In genomic region chr18:10578573-10578899, GRCh38 we compare ENCODE assay signal across 8 cellular contexts. TPM values are rescaled to one million over a fixed set of nuclear protein-coding genes. Genes with fewer than 3 reads are reported as not detected.
DNase-seq lines count a peak whose midpoint lies in the region; ATAC-seq and TF ChIP-seq lines count a peak whose summit lies in the region.
"Not testable (repeated sequence)": the region's sequence is repeated elsewhere in the genome, so short reads cannot be mapped to it uniquely, and the experiment has no call there.

No MANE protein-coding gene starts in this region.

- H3K4me3 ChIP-seq in IMR-90 (ENCODE audit: insufficient read depth, low read depth, low read length); RWPE2 (ENCODE audit: severe bottlenecking); neuronal stem cell (ENCODE audit: low read length in 2 of 2): not testable (repeated sequence)

- peak overlapping the region; percentile 23 for H3K4me3 Mint-ChIP-seq in activated T-helper 17 cell treated with anti-CD3 and anti-CD28 coated beads, Interleukin-2, amount 50 U/mL, for 72 hours

- peak overlapping the region; percentile 96 for H2BK120ac ChIP-seq in IMR-90 (ENCODE audit: low read depth, low read length)
- H2BK120ac ChIP-seq in neuronal stem cell (ENCODE audit: low read depth, low read length), result not testable (repeated sequence)

- H3K9me3 ChIP-seq in IMR-90 (ENCODE audit: control insufficient read depth, insufficient read depth, low read length); RWPE2 (ENCODE audit: severe bottlenecking); neuronal stem cell (replicated peaks in 1 of 2; ENCODE audit: control insufficient read depth in 2 of 2, insufficient read depth in 1 of 2, low read depth in 1 of 2, low read length in 2 of 2): not testable (repeated sequence)

- not testable (repeated sequence) for H2BK5ac ChIP-seq in IMR-90 (ENCODE audit: low read depth, low read length, poor library complexity, severe bottlenecking); neuronal stem cell (ENCODE audit: low read length)

- not testable (repeated sequence) for H2BK12ac ChIP-seq in neuronal stem cell (ENCODE audit: low read length)

- peak; percentile 4 for DNase-seq in AG20443 (ENCODE audit: low spot score)
- peak; percentile 90 for DNase-seq in DMS53 (lab: John Stamatoyannopoulos, UW)
- not testable (repeated sequence) for DNase-seq in IMR-90; RWPE2 (ENCODE audit: low spot score); neuronal stem cell (ENCODE audit: low spot score)
- DNase-seq in NCI-H510A (lab: John Stamatoyannopoulos, UW), result peak; percentile 12
- peak; percentile 14 for DNase-seq in islet precursor cell

- not testable (repeated sequence) for H3K18ac ChIP-seq in IMR-90 (ENCODE audit: low read depth, low read length); neuronal stem cell (ENCODE audit: low read length)

- H4K8ac ChIP-seq in IMR-90 (ENCODE audit: low read depth in 2 of 2, low read length in 2 of 2), result peak overlapping the region in 1 of 2 experiments; percentile 87; a peak in 1 of 4 replicates
- H4K8ac ChIP-seq in neuronal stem cell (ENCODE audit: low read depth, low read length), result not testable (repeated sequence)

- not testable (repeated sequence) for TF ChIP-seq POLR2A in IMR-90 (IDR thresholded peaks at IDR 0.05; ENCODE audit: low read depth, low read length)

- H3K56ac ChIP-seq in IMR-90 (ENCODE audit: extremely low read depth, insufficient read depth, low read length), result not testable (repeated sequence)

- not testable (repeated sequence) for H3K27me3 ChIP-seq in IMR-90 (ENCODE audit: control insufficient read depth, insufficient read depth, low read length); RWPE2 (ENCODE audit: insufficient read depth, poor library complexity, severe bottlenecking); neuronal stem cell (ENCODE audit: control insufficient read depth in 3 of 3, insufficient read depth in 3 of 3, low read depth in 1 of 3, low read length in 3 of 3)

- not testable (repeated sequence) for H3K4me2 ChIP-seq in IMR-90 (ENCODE audit: low read depth, low read length); neuronal stem cell (ENCODE audit: insufficient read depth, low read length, poor library complexity, severe bottlenecking)

- not testable (repeated sequence) for H3K4me1 Mint-ChIP-seq in activated T-helper 17 cell treated with anti-CD3 and anti-CD28 coated beads, Interleukin-2, amount 50 U/mL, for 72 hours

- not testable (repeated sequence) for H3K9me3 Mint-ChIP-seq in activated T-helper 17 cell treated with anti-CD3 and anti-CD28 coated beads, Interleukin-2, amount 50 U/mL, for 72 hours

- TF ChIP-seq CTCF in IMR-90 (conservative IDR thresholded peaks at IDR 0.05; ENCODE audit: low read depth, low read length); RWPE2 (IDR thresholded peaks at IDR 0.05; ENCODE audit: poor library complexity, severe bottlenecking): not testable (repeated sequence)

- not testable (repeated sequence) for H3K79me1 ChIP-seq in IMR-90 (ENCODE audit: low read depth in 1 of 2, low read length in 2 of 2); neuronal stem cell (ENCODE audit: low read depth, low read length)

- H3K27ac ChIP-seq in IMR-90 (ENCODE audit: insufficient read depth, low read length), result 0 out of 2 replicates have a peak overlapping the region, but pooled peaks have one; percentile 10
- peak overlapping the region; percentile 18 for H3K27ac ChIP-seq in RWPE2 (ENCODE audit: poor library complexity, severe bottlenecking)
- not testable (repeated sequence) for H3K27ac ChIP-seq in neuronal stem cell (replicated peaks; ENCODE audit: low read length)

- not testable (repeated sequence) for H3K9me1 ChIP-seq in IMR-90 (ENCODE audit: insufficient read depth, low read length)

- H3K14ac ChIP-seq in IMR-90 (replicated peaks; ENCODE audit: low read depth, low read length), result peak overlapping the region; percentile 44; the same call in 1 of the 2 replicates
- H3K14ac ChIP-seq in neuronal stem cell (ENCODE audit: low read length), result not testable (repeated sequence)

- peaks cover 11% of the 10 kb centered on the region for H3K4me1 ChIP-seq in IMR-90 (ENCODE audit: control insufficient read depth, insufficient read depth, low read length)
- H3K4me1 ChIP-seq in RWPE2 (ENCODE audit: insufficient read depth, poor library complexity, severe bottlenecking), result peaks cover 22% of the 10 kb centered on the region
- not testable (repeated sequence) for H3K4me1 ChIP-seq in neuronal stem cell (ENCODE audit: control insufficient read depth in 2 of 2, insufficient read depth in 1 of 2, low read depth in 1 of 2, low read length in 2 of 2)

- in situ Hi-C loops in IMR-90 (cut with MboI; ENCODE audit: low sequenced_read_pairs), result not testable (repeated sequence)

- H3K9ac ChIP-seq in IMR-90 (ENCODE audit: low read depth, low read length); neuronal stem cell (ENCODE audit: low read depth, low read length, poor library complexity): not testable (repeated sequence)

- TF ChIP-seq RAD21 in IMR-90 (IDR thresholded peaks at IDR 0.05; ENCODE audit: low read length), result not testable (repeated sequence)

- peak overlapping the region; percentile 64; the same call in 1 of the 2 replicates for H2AK5ac ChIP-seq in IMR-90 (ENCODE audit: low read depth, low read length)
- not testable (repeated sequence) for H2AK5ac ChIP-seq in neuronal stem cell (ENCODE audit: low read depth, low read length)

- WGBS in IMR-90 (ENCODE audit: extremely low coverage in 2 of 2, insufficient read length in 1 of 2), 2 experiments, result no CpG with 5 or more reads among the region's 11 CpGs
- no CpG with 5 or more reads among the region's 11 CpGs for WGBS in neuronal stem cell (ENCODE audit: extremely low coverage in 2 of 2, insufficient read length in 2 of 2, insufficient replicate concordance in 1 of 2), 2 donors

- not testable (repeated sequence) for H3K36me3 ChIP-seq in IMR-90 (ENCODE audit: control insufficient read depth, insufficient read depth, low read length); RWPE2 (ENCODE audit: low read depth); neuronal stem cell (replicated peaks in 1 of 2; ENCODE audit: control insufficient read depth in 2 of 2, insufficient read depth in 2 of 2, low read length in 2 of 2)

- CTCF ChIA-PET in IMR-90 (lab: Yijun Ruan, JAX), result not testable (repeated sequence)

- H2BK20ac ChIP-seq in IMR-90 (ENCODE audit: low read depth, low read length), result peak overlapping the region; percentile 92

- peak overlapping the region; percentile 88 for H4K91ac ChIP-seq in IMR-90 (ENCODE audit: insufficient read depth, low read depth, low read length)
- not testable (repeated sequence) for H4K91ac ChIP-seq in neuronal stem cell (ENCODE audit: low read depth, low read length, poor library complexity)

- not testable (repeated sequence) for H3K23ac ChIP-seq in IMR-90 (ENCODE audit: low read depth, low read length); neuronal stem cell (ENCODE audit: low read depth, low read length, poor library complexity)

- not testable (repeated sequence) for H2AK9ac ChIP-seq in IMR-90 (replicated peaks; ENCODE audit: low read depth, low read length, poor library complexity)

- not testable (repeated sequence) for H3K27me3 Mint-ChIP-seq in activated T-helper 17 cell treated with anti-CD3 and anti-CD28 coated beads, Interleukin-2, amount 50 U/mL, for 72 hours

- not testable (repeated sequence) for H4K20me1 ChIP-seq in IMR-90 (ENCODE audit: insufficient read depth, low read length)

- not testable (repeated sequence) for H2AFZ ChIP-seq in IMR-90 (replicated peaks; ENCODE audit: low read length, poor library complexity)
- peak overlapping the region; percentile 22 for H2AFZ ChIP-seq in neuronal stem cell (ENCODE audit: low read length)

- dilution Hi-C loops in IMR-90 (cut with HindIII; ENCODE audit: low sequenced_read_pairs, unreplicated experiment), result not testable (repeated sequence)

- peak overlapping the region; percentile 50; the same call in 1 of the 3 replicates for H2BK15ac ChIP-seq in IMR-90 (ENCODE audit: low read depth, low read length)
- not testable (repeated sequence) for H2BK15ac ChIP-seq in neuronal stem cell (ENCODE audit: low read length)

- POLR2A ChIA-PET in IMR-90 (lab: Charles Lee; ENCODE audit: unreplicated experiment), result not testable (repeated sequence)

- not testable (repeated sequence) for H4K5ac ChIP-seq in IMR-90 (ENCODE audit: low read depth, low read length)

- not testable (repeated sequence) for H3K36me3 Mint-ChIP-seq in activated T-helper 17 cell treated with anti-CD3 and anti-CD28 coated beads, Interleukin-2, amount 50 U/mL, for 72 hours (ENCODE audit: low read depth)

- intact Hi-C loops in IMR-90 (cut with micrococcal nuclease), result not testable (repeated sequence)

- not testable (repeated sequence) for BruUV-seq in IMR-90 (replicated peaks; lab: Mats Ljungman, UMichigan)

- ATAC-seq in IMR-90 (ENCODE audit: low read depth); RWPE2 (ENCODE audit: low read depth); activated T-helper 17 cell treated with anti-CD3 and anti-CD28 coated beads, Interleukin-2, amount 50 U/mL, for 72 hours (replicated peaks): not testable (repeated sequence)

- H3K27ac Mint-ChIP-seq in activated T-helper 17 cell treated with anti-CD3 and anti-CD28 coated beads, Interleukin-2, amount 50 U/mL, for 72 hours, result not testable (repeated sequence)

- peak overlapping the region; percentile 11; the same call in 1 of the 2 replicates for H3K4ac ChIP-seq in IMR-90 (ENCODE audit: low read depth, low read length)
- not testable (repeated sequence) for H3K4ac ChIP-seq in neuronal stem cell (ENCODE audit: low read length)

RNA-seq across cellular contexts. Expression of gene NAPG, which starts 52.7 kb away (rescaled TPM):
- total RNA-seq in IMR-90 (2012; rRNA removed), result 32.8 and 39.2 TPM in 2 replicates
- polyA plus RNA-seq in IMR-90 (2012; rRNA removed), result 9.8 and 13.0 TPM in 2 replicates
- 1.6 and 3.1 TPM in 2 replicates for polyA plus RNA-seq in IMR-90 (2012; cell fraction: cytosol; rRNA removed)
- 3.5 and 30.6 TPM in 2 replicates for polyA plus RNA-seq in IMR-90 (2012; cell fraction: nucleus; rRNA removed; ENCODE audit: low replicate concordance)
- 10 to 100 TPM; 30.9 to 38.0 TPM for total RNA-seq in activated T-helper 17 cell treated with anti-CD3 and anti-CD28 coated beads, Interleukin-2, amount 50 U/mL, for 72 hours
- 13.8 TPM for polyA plus RNA-seq in neuronal stem cell (2013, experiment 1 of 2)
- 14.8 TPM for polyA plus RNA-seq in neuronal stem cell (2013, experiment 2 of 2)
